In the genomic region with DNA sequence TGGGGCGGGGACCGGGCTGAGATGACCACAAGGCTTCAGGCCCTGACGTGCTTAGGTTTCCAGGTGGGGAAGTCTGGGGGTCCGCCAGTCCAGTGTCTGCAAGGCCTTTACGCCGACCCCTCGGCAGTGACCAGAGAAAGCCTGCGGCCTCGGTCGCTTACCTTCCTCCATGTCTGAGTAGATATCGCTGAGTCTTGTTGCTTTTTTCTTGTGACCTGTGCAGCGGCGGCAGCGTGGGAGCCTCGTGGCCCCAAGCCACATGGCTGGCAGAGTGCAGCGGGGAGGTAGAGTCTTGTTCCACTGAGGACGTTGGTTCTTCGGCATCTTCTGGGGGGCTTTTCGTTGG, we compare ENCODE assay signal across 2 cellular contexts.
TF ChIP-seq lines count a peak whose summit lies in the region.

No MANE protein-coding gene starts in this region.

TF ChIP-seq in GM23338, 12 proteins besides CTCF, POLR2A, EP300 and RAD21 (continued from another document):
- TF ChIP-seq POLR2AphosphoS5 (IDR thresholded peaks at IDR 0.05; ENCODE audit: low read depth): no peak
TF ChIP-seq in GM23338: peak in this region for 0.

TF ChIP-seq in K562, 482 proteins besides CTCF, POLR2A, EP300 and RAD21 (continued from another document):
- TF ChIP-seq IFI16 (CRISPR knock-in tag; IDR thresholded peaks at IDR 0.05) (no peak), HDAC2 (IDR thresholded peaks at IDR 0.05) (no peak; the same call in 1 of the 2 replicates), NONO (IDR thresholded peaks at IDR 0.05; ENCODE audit: low read depth in 2 of 2, low read length in 1 of 2) (no peak)
- TF ChIP-seq, protein P1, sequence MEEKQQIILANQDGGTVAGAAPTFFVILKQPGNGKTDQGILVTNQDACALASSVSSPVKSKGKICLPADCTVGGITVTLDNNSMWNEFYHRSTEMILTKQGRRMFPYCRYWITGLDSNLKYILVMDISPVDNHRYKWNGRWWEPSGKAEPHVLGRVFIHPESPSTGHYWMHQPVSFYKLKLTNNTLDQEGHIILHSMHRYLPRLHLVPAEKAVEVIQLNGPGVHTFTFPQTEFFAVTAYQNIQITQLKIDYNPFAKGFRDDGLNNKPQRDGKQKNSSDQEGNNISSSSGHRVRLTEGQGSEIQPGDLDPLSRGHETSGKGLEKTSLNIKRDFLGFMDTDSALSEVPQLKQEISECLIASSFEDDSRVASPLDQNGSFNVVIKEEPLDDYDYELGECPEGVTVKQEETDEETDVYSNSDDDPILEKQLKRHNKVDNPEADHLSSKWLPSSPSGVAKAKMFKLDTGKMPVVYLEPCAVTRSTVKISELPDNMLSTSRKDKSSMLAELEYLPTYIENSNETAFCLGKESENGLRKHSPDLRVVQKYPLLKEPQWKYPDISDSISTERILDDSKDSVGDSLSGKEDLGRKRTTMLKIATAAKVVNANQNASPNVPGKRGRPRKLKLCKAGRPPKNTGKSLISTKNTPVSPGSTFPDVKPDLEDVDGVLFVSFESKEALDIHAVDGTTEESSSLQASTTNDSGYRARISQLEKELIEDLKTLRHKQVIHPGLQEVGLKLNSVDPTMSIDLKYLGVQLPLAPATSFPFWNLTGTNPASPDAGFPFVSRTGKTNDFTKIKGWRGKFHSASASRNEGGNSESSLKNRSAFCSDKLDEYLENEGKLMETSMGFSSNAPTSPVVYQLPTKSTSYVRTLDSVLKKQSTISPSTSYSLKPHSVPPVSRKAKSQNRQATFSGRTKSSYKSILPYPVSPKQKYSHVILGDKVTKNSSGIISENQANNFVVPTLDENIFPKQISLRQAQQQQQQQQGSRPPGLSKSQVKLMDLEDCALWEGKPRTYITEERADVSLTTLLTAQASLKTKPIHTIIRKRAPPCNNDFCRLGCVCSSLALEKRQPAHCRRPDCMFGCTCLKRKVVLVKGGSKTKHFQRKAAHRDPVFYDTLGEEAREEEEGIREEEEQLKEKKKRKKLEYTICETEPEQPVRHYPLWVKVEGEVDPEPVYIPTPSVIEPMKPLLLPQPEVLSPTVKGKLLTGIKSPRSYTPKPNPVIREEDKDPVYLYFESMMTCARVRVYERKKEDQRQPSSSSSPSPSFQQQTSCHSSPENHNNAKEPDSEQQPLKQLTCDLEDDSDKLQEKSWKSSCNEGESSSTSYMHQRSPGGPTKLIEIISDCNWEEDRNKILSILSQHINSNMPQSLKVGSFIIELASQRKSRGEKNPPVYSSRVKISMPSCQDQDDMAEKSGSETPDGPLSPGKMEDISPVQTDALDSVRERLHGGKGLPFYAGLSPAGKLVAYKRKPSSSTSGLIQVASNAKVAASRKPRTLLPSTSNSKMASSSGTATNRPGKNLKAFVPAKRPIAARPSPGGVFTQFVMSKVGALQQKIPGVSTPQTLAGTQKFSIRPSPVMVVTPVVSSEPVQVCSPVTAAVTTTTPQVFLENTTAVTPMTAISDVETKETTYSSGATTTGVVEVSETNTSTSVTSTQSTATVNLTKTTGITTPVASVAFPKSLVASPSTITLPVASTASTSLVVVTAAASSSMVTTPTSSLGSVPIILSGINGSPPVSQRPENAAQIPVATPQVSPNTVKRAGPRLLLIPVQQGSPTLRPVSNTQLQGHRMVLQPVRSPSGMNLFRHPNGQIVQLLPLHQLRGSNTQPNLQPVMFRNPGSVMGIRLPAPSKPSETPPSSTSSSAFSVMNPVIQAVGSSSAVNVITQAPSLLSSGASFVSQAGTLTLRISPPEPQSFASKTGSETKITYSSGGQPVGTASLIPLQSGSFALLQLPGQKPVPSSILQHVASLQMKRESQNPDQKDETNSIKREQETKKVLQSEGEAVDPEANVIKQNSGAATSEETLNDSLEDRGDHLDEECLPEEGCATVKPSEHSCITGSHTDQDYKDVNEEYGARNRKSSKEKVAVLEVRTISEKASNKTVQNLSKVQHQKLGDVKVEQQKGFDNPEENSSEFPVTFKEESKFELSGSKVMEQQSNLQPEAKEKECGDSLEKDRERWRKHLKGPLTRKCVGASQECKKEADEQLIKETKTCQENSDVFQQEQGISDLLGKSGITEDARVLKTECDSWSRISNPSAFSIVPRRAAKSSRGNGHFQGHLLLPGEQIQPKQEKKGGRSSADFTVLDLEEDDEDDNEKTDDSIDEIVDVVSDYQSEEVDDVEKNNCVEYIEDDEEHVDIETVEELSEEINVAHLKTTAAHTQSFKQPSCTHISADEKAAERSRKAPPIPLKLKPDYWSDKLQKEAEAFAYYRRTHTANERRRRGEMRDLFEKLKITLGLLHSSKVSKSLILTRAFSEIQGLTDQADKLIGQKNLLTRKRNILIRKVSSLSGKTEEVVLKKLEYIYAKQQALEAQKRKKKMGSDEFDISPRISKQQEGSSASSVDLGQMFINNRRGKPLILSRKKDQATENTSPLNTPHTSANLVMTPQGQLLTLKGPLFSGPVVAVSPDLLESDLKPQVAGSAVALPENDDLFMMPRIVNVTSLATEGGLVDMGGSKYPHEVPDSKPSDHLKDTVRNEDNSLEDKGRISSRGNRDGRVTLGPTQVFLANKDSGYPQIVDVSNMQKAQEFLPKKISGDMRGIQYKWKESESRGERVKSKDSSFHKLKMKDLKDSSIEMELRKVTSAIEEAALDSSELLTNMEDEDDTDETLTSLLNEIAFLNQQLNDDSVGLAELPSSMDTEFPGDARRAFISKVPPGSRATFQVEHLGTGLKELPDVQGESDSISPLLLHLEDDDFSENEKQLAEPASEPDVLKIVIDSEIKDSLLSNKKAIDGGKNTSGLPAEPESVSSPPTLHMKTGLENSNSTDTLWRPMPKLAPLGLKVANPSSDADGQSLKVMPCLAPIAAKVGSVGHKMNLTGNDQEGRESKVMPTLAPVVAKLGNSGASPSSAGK (IDR thresholded peaks at IDR 0.05): peak; percentile 52; the same call in 1 of the 2 replicates
- TF ChIP-seq, protein P2, sequence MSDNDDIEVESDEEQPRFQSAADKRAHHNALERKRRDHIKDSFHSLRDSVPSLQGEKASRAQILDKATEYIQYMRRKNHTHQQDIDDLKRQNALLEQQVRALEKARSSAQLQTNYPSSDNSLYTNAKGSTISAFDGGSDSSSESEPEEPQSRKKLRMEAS (CRISPR knock-in tag; IDR thresholded peaks at IDR 0.05): peak; percentile 84
- TF ChIP-seq, protein P3, sequence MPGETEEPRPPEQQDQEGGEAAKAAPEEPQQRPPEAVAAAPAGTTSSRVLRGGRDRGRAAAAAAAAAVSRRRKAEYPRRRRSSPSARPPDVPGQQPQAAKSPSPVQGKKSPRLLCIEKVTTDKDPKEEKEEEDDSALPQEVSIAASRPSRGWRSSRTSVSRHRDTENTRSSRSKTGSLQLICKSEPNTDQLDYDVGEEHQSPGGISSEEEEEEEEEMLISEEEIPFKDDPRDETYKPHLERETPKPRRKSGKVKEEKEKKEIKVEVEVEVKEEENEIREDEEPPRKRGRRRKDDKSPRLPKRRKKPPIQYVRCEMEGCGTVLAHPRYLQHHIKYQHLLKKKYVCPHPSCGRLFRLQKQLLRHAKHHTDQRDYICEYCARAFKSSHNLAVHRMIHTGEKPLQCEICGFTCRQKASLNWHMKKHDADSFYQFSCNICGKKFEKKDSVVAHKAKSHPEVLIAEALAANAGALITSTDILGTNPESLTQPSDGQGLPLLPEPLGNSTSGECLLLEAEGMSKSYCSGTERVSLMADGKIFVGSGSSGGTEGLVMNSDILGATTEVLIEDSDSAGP (CRISPR knock-in tag; IDR thresholded peaks at IDR 0.05): no peak
- TF ChIP-seq, protein P4, sequence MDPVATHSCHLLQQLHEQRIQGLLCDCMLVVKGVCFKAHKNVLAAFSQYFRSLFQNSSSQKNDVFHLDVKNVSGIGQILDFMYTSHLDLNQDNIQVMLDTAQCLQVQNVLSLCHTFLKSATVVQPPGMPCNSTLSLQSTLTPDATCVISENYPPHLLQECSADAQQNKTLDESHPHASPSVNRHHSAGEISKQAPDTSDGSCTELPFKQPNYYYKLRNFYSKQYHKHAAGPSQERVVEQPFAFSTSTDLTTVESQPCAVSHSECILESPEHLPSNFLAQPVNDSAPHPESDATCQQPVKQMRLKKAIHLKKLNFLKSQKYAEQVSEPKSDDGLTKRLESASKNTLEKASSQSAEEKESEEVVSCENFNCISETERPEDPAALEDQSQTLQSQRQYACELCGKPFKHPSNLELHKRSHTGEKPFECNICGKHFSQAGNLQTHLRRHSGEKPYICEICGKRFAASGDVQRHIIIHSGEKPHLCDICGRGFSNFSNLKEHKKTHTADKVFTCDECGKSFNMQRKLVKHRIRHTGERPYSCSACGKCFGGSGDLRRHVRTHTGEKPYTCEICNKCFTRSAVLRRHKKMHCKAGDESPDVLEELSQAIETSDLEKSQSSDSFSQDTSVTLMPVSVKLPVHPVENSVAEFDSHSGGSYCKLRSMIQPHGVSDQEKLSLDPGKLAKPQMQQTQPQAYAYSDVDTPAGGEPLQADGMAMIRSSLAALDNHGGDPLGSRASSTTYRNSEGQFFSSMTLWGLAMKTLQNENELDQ (CRISPR knock-in tag; IDR thresholded peaks at IDR 0.05; ENCODE audit: borderline replicate concordance): no peak
- TF ChIP-seq, protein P5, sequence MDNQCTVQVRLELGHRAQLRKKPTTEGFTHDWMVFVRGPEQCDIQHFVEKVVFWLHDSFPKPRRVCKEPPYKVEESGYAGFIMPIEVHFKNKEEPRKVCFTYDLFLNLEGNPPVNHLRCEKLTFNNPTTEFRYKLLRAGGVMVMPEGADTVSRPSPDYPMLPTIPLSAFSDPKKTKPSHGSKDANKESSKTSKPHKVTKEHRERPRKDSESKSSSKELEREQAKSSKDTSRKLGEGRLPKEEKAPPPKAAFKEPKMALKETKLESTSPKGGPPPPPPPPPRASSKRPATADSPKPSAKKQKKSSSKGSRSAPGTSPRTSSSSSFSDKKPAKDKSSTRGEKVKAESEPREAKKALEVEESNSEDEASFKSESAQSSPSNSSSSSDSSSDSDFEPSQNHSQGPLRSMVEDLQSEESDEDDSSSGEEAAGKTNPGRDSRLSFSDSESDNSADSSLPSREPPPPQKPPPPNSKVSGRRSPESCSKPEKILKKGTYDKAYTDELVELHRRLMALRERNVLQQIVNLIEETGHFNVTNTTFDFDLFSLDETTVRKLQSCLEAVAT (IDR thresholded peaks at IDR 0.05): 0 out of 4 replicates have a peak, but pooled peaks of 1 of the 2 experiments have one; percentile 20
- TF ChIP-seq, protein P6, sequence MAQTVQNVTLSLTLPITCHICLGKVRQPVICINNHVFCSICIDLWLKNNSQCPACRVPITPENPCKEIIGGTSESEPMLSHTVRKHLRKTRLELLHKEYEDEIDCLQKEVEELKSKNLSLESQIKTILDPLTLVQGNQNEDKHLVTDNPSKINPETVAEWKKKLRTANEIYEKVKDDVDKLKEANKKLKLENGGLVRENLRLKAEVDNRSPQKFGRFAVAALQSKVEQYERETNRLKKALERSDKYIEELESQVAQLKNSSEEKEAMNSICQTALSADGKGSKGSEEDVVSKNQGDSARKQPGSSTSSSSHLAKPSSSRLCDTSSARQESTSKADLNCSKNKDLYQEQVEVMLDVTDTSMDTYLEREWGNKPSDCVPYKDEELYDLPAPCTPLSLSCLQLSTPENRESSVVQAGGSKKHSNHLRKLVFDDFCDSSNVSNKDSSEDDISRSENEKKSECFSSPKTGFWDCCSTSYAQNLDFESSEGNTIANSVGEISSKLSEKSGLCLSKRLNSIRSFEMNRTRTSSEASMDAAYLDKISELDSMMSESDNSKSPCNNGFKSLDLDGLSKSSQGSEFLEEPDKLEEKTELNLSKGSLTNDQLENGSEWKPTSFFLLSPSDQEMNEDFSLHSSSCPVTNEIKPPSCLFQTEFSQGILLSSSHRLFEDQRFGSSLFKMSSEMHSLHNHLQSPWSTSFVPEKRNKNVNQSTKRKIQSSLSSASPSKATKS (CRISPR knock-in tag; IDR thresholded peaks at IDR 0.05): no peak
- TF ChIP-seq, protein P7, sequence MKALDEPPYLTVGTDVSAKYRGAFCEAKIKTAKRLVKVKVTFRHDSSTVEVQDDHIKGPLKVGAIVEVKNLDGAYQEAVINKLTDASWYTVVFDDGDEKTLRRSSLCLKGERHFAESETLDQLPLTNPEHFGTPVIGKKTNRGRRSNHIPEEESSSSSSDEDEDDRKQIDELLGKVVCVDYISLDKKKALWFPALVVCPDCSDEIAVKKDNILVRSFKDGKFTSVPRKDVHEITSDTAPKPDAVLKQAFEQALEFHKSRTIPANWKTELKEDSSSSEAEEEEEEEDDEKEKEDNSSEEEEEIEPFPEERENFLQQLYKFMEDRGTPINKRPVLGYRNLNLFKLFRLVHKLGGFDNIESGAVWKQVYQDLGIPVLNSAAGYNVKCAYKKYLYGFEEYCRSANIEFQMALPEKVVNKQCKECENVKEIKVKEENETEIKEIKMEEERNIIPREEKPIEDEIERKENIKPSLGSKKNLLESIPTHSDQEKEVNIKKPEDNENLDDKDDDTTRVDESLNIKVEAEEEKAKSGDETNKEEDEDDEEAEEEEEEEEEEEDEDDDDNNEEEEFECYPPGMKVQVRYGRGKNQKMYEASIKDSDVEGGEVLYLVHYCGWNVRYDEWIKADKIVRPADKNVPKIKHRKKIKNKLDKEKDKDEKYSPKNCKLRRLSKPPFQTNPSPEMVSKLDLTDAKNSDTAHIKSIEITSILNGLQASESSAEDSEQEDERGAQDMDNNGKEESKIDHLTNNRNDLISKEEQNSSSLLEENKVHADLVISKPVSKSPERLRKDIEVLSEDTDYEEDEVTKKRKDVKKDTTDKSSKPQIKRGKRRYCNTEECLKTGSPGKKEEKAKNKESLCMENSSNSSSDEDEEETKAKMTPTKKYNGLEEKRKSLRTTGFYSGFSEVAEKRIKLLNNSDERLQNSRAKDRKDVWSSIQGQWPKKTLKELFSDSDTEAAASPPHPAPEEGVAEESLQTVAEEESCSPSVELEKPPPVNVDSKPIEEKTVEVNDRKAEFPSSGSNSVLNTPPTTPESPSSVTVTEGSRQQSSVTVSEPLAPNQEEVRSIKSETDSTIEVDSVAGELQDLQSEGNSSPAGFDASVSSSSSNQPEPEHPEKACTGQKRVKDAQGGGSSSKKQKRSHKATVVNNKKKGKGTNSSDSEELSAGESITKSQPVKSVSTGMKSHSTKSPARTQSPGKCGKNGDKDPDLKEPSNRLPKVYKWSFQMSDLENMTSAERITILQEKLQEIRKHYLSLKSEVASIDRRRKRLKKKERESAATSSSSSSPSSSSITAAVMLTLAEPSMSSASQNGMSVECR (CRISPR knock-in tag; IDR thresholded peaks at IDR 0.05): peak; percentile 83
